ENCODE assay signal across 1 cellular context in genomic region chr17:78831688-78832540, GRCh38.
A peak's percentile ranks its signal among the peaks of the same experiment; 100 is the strongest.
TF ChIP-seq lines count a peak whose summit lies in the region.

No MANE protein-coding gene starts in this region.

TF ChIP-seq in HepG2, 621 proteins besides CTCF, POLR2A, EP300 and RAD21 (continues in another document):
- no peak for TF ChIP-seq IRF1 (CRISPR knock-in tag; IDR thresholded peaks at IDR 0.05; ENCODE audit: low read depth)
- peak; percentile 93 for TF ChIP-seq TFDP2 (CRISPR knock-in tag; IDR thresholded peaks at IDR 0.05)
- TF ChIP-seq TRIM22 (IDR thresholded peaks at IDR 0.05), result no peak
- peak; percentile 69 for TF ChIP-seq HNF1A (IDR thresholded peaks at IDR 0.05; ENCODE audit: low read depth)
- peak; percentile 72 for TF ChIP-seq HNF1A (CRISPR knock-in tag; IDR thresholded peaks at IDR 0.05; ENCODE audit: borderline replicate concordance)
- peak; percentile 94 for TF ChIP-seq SALL1 (CRISPR knock-in tag; IDR thresholded peaks at IDR 0.05)
- peak; percentile 80; the same call in 1 of the 2 replicates for TF ChIP-seq MYPOP (CRISPR knock-in tag; IDR thresholded peaks at IDR 0.05)
- no peak for TF ChIP-seq CBFB (CRISPR knock-in tag; IDR thresholded peaks at IDR 0.05)
- no peak for TF ChIP-seq LCORL (IDR thresholded peaks at IDR 0.05)
- peak; percentile 92 for TF ChIP-seq LCORL (CRISPR knock-in tag; IDR thresholded peaks at IDR 0.05)
- TF ChIP-seq ZNF430 (CRISPR knock-in tag; IDR thresholded peaks at IDR 0.05), result peak; percentile 69; the same call in 1 of the 2 replicates
- peak; percentile 67; the same call in 1 of the 2 replicates for TF ChIP-seq ERF (CRISPR knock-in tag; IDR thresholded peaks at IDR 0.05)
- 0 out of 2 replicates have a peak, but pooled peaks have one; percentile 20 for TF ChIP-seq GMEB2 (CRISPR knock-in tag; IDR thresholded peaks at IDR 0.05; ENCODE audit: low read depth)
- TF ChIP-seq SRSF1 (optimal IDR thresholded peaks at IDR 0.05; ENCODE audit: low read depth, low read length), result no peak
- 0 out of 2 replicates have a peak, but pooled peaks have one; percentile 62 for TF ChIP-seq ZNF879 (CRISPR knock-in tag; IDR thresholded peaks at IDR 0.05)
- TF ChIP-seq LBX2 (CRISPR knock-in tag; IDR thresholded peaks at IDR 0.05; ENCODE audit: borderline replicate concordance), result no peak
- no peak for TF ChIP-seq ZNF552 (CRISPR knock-in tag; IDR thresholded peaks at IDR 0.05; ENCODE audit: borderline replicate concordance)
- TF ChIP-seq KAT2B (IDR thresholded peaks at IDR 0.05; ENCODE audit: borderline replicate concordance, low read depth, low read length), result no peak
- 0 out of 2 replicates have a peak, but pooled peaks have one; percentile 57 for TF ChIP-seq ZSCAN25 (CRISPR knock-in tag; IDR thresholded peaks at IDR 0.05)
- peak; percentile 82 for TF ChIP-seq FOXA3 (CRISPR knock-in tag; IDR thresholded peaks at IDR 0.05)
- TF ChIP-seq SMC3 (IDR thresholded peaks at IDR 0.05; ENCODE audit: low read length), result no peak
- no peak for TF ChIP-seq IKZF4 (CRISPR knock-in tag; IDR thresholded peaks at IDR 0.05; ENCODE audit: borderline replicate concordance, low read depth, not compliant biosample characterization)
- TF ChIP-seq TFDP1 (CRISPR knock-in tag; IDR thresholded peaks at IDR 0.05; ENCODE audit: borderline replicate concordance), result peak; percentile 95; the same call in 1 of the 2 replicates
- TF ChIP-seq ZNF687 (CRISPR knock-in tag; IDR thresholded peaks at IDR 0.05), result peak; percentile 90
- 0 out of 2 replicates have a peak, but pooled peaks have one; percentile 19 for TF ChIP-seq YEATS2 (CRISPR knock-in tag; IDR thresholded peaks at IDR 0.05; ENCODE audit: borderline replicate concordance)
- no peak for TF ChIP-seq NFE2L1 (CRISPR knock-in tag; IDR thresholded peaks at IDR 0.05; ENCODE audit: borderline replicate concordance)
- TF ChIP-seq GATAD1 (CRISPR knock-in tag; IDR thresholded peaks at IDR 0.05), result peak; percentile 31; the same call in 1 of the 2 replicates
- no peak for TF ChIP-seq CBX5 (CRISPR knock-in tag; IDR thresholded peaks at IDR 0.05; ENCODE audit: borderline replicate concordance)
- TF ChIP-seq JUN (CRISPR knock-in tag; IDR thresholded peaks at IDR 0.05), result no peak
- no peak for TF ChIP-seq STAT5B (CRISPR knock-in tag; IDR thresholded peaks at IDR 0.05)
- no peak for TF ChIP-seq ZNF615 (CRISPR knock-in tag; IDR thresholded peaks at IDR 0.05; ENCODE audit: borderline replicate concordance)
- 0 out of 2 replicates have a peak, but pooled peaks have one; percentile 47 for TF ChIP-seq TGIF2 (CRISPR knock-in tag; IDR thresholded peaks at IDR 0.05)
- TF ChIP-seq ZNF788 (CRISPR knock-in tag; IDR thresholded peaks at IDR 0.05; ENCODE audit: borderline replicate concordance), result peak; percentile 26; the same call in 1 of the 2 replicates
- TF ChIP-seq ZHX1 (CRISPR knock-in tag; IDR thresholded peaks at IDR 0.05; ENCODE audit: low read depth), result 0 out of 2 replicates have a peak, but pooled peaks have one; percentile 34
- no peak for TF ChIP-seq ZNF639 (CRISPR knock-in tag; conservative IDR thresholded peaks at IDR 0.05)
- peak; percentile 70; the same call in 1 of the 2 replicates for TF ChIP-seq ZNF547 (CRISPR knock-in tag; IDR thresholded peaks at IDR 0.05)
- no peak for TF ChIP-seq ZNF839 (CRISPR knock-in tag; IDR thresholded peaks at IDR 0.05; ENCODE audit: borderline replicate concordance)
- peak; percentile 99 for TF ChIP-seq MAX (IDR thresholded peaks at IDR 0.05)
